In genomic region chr5:54306893-54307292, GRCh38 we compare ENCODE assay signal across 14 cellular contexts. TPM values are rescaled to one million over a fixed set of nuclear protein-coding genes. Genes with fewer than 3 reads are reported as not detected.
DNase-seq lines count a peak whose midpoint lies in the region; ATAC-seq, FAIRE-seq and TF ChIP-seq lines count a peak whose summit lies in the region.
"Had no signal": no experiment of that assay in that cellular context is flagged by ENCODE, and none has a peak within 500 bp of the region (broad histone marks: within the 10 kb centered on the region; RNA-seq: fewer than 3 reads in every experiment).

No MANE protein-coding gene starts in this region.

- H3K9ac ChIP-seq in K562 (ENCODE audit: insufficient read depth in 1 of 2, low read depth in 2 of 2, low read length in 2 of 2) (peak overlapping the region in 1 of 2 experiments; percentile 88; a peak in 2 of 4 replicates), HepG2 (ENCODE audit: insufficient read depth, low read depth, low read length) (no peak overlapping the region)

- H3K36me3 ChIP-seq in HEK293 (ENCODE audit: control insufficient read depth in 2 of 2, insufficient read depth in 1 of 2, low read length in 2 of 2) (no peaks in the 10 kb centered on the region), K562 (ENCODE audit: control insufficient read depth, insufficient read depth, low read length) (peaks cover 4% of the 10 kb centered on the region; the same call in 1 of the 3 replicates), HepG2 (replicated peaks in 1 of 2; ENCODE audit: control insufficient read depth in 1 of 2, insufficient read depth in 2 of 2, low read length in 2 of 2) (no peaks in the 10 kb centered on the region), PC-9 (ENCODE audit: low read depth) (no peaks in the 10 kb centered on the region)
- H3K36me3 ChIP-seq: BE2C had no signal

- intact Hi-C loops in K562 (cut with micrococcal nuclease) (no loop called here), HepG2 (cut with micrococcal nuclease; ENCODE audit: unreplicated experiment) (no loop called here), PC-9 (cut with micrococcal nuclease; ENCODE audit: unreplicated experiment) (no loop called here)

- no peak overlapping the region for H3K4me3 ChIP-seq in HEK293 (ENCODE audit: low read depth, low read length)
- peak overlapping the region; percentile 75 for H3K4me3 ChIP-seq in K562
- no peak overlapping the region for H3K4me3 ChIP-seq in HepG2 (replicated peaks in 1 of 3; ENCODE audit: insufficient read depth in 1 of 3, low read depth in 2 of 3, low read length in 3 of 3)
- H3K4me3 ChIP-seq in PC-9 = no peak overlapping the region
- H3K4me3 ChIP-seq: A549 had no signal

- H4K20me1 ChIP-seq in K562 (replicated peaks; ENCODE audit: control insufficient read depth, insufficient read depth, low read length) (peaks cover 14% of the 10 kb centered on the region; the same call in 1 of the 2 replicates), HepG2 (ENCODE audit: insufficient read depth, low read length) (peaks cover 6% of the 10 kb centered on the region; the same call in 1 of the 2 replicates), PC-9 (ENCODE audit: insufficient read depth) (no peaks in the 10 kb centered on the region)

- in situ Hi-C loops in K562 (cut with MboI) (loop anchor here (10.0 kb wide), 1 partner anchor 152 kb away; no protein-coding TSS in a partner anchor), HepG2 (cut with HindIII; ENCODE audit: extremely low pct_ligation_motif_present, low pct_unique_long_range_greater_than_20kb) (no loop called here)

- POLR2A ChIA-PET in HEK293 (lab: Yijun Ruan, JAX) (no interaction called here), K562 (lab: Yijun Ruan, JAX) (interaction anchor here (0.9 to 1.5 kb wide), 4 partner anchors 10 to 182 kb away, joined by 3 to 4 read pairs (median 4); no protein-coding TSS in a partner anchor), HepG2 (lab: Yijun Ruan, JAX) (no interaction called here), PC-9 (lab: Charles Lee; ENCODE audit: unreplicated experiment) (no interaction called here)

- H3K27ac ChIP-seq in HEK293 (ENCODE audit: extremely low read depth, low read depth, low read length) = no peak overlapping the region
- peak overlapping the region; percentile 19; the same call in 1 of the 3 replicates for H3K27ac ChIP-seq in K562 (ENCODE audit: extremely low read depth, low read depth, low read length)
- no peak overlapping the region for H3K27ac ChIP-seq in HepG2 (ENCODE audit: extremely low read length, insufficient read depth, low read length)
- no peak overlapping the region for H3K27ac ChIP-seq in PC-9
- H3K27ac ChIP-seq: A549, C4-2B had no signal

- FAIRE-seq in K562 (lab: Jason Lieb, UNC) (no peak), HepG2 (lab: Jason Lieb, UNC) (no peak)
- FAIRE-seq: A549 had no signal

- peak overlapping the region; percentile 68 for H3K4me2 ChIP-seq in K562 (ENCODE audit: insufficient read depth, low read length)
- H3K4me2 ChIP-seq in HepG2 (ENCODE audit: low read depth, low read length) = 0 out of 2 replicates have a peak overlapping the region, but pooled peaks have one; percentile 19
- no peak overlapping the region for H3K4me2 ChIP-seq in PC-9
- H3K4me2 ChIP-seq: A549 had no signal

- BruUV-seq in K562 (replicated peaks; lab: Mats Ljungman, UMichigan) (no TSS peak), HepG2 (replicated peaks; lab: Mats Ljungman, UMichigan) (no TSS peak), PC-9 (replicated peaks; lab: Mats Ljungman, UMichigan) (no TSS peak)

- no peaks in the 10 kb centered on the region for H3F3A ChIP-seq in PC-9 (ENCODE audit: insufficient read depth, low read depth)

- ATAC-seq in K562 = no peak
- ATAC-seq in HepG2 = no peak
- no peak for ATAC-seq in GM21786 (IDR thresholded peaks at IDR 0.05; ENCODE audit: unreplicated experiment)
- ATAC-seq: A549; CD8-positive, alpha-beta T cell had no signal

- TF ChIP-seq CTCF in HEK293 (tag by site-specific recombination; IDR thresholded peaks at IDR 0.05) = no peak
- TF ChIP-seq CTCF in K562 (IDR thresholded peaks at IDR 0.05 in 2 of 3, conservative IDR thresholded peaks at IDR 0.05 in 1 of 3; ENCODE audit: insufficient read depth in 2 of 3, low read depth in 1 of 3, low read length in 3 of 3) = no peak
- no peak for TF ChIP-seq CTCF in HepG2 (CRISPR knock-in tag; IDR thresholded peaks at IDR 0.05)
- no peak for TF ChIP-seq CTCF in PC-9 (conservative IDR thresholded peaks at IDR 0.05)

- no peak overlapping the region for H2AFZ ChIP-seq in K562 (ENCODE audit: low read depth, low read length)
- H2AFZ ChIP-seq in HepG2 (ENCODE audit: low read length) = no peak overlapping the region
- no peak overlapping the region for H2AFZ ChIP-seq in PC-9

- peaks cover 24% of the 10 kb centered on the region for H3K4me1 ChIP-seq in HEK293 (ENCODE audit: control insufficient read depth, insufficient read depth, low read length)
- H3K4me1 ChIP-seq in K562 (replicated peaks in 1 of 2; ENCODE audit: control insufficient read depth in 2 of 2, insufficient read depth in 2 of 2, low read length in 2 of 2) = peaks cover 8 to 29% of the 10 kb centered on the region in 2 experiments; a peak in 4 of 5 replicates
- peaks cover 41% of the 10 kb centered on the region for H3K4me1 ChIP-seq in HepG2 (ENCODE audit: insufficient read depth, low read length)
- peaks cover 11% of the 10 kb centered on the region; the same call in 1 of the 2 replicates for H3K4me1 ChIP-seq in PC-9 (replicated peaks; ENCODE audit: insufficient read depth)
- H3K4me1 ChIP-seq: BE2C had no signal

- H3K27me3 ChIP-seq in K562 (ENCODE audit: control insufficient read depth in 2 of 2, insufficient read depth in 2 of 2, low read length in 2 of 2) (no peaks in the 10 kb centered on the region), HepG2 (ENCODE audit: control insufficient read depth in 1 of 2, insufficient read depth in 2 of 2, low read length in 2 of 2) (no peaks in the 10 kb centered on the region; a peak in 2 of 5 replicates), PC-9 (ENCODE audit: insufficient read depth, low read depth) (no peaks in the 10 kb centered on the region)

- WGBS in K562 (ENCODE audit: insufficient coverage, low coverage, missing lambda C conversion rate) = 30% methylated on average over 1 of the region's 1 CpG
- WGBS in HepG2 (ENCODE audit: low lambda C conversion rate) = 9% methylated on average over 1 of the region's 1 CpG

- CTCF ChIA-PET in HEK293 (lab: Yijun Ruan, JAX) (interaction anchor here (0.7 to 1.0 kb wide), 4 partner anchors 34 to 182 kb away, joined by 3 to 4 read pairs (median 3); no protein-coding TSS in a partner anchor), K562 (lab: Yijun Ruan, JAX; ENCODE audit: low intra/inter-chr PET ratio) (no interaction called here), HepG2 (lab: Yijun Ruan, JAX; ENCODE audit: low intra/inter-chr PET ratio, low total read pairs) (no interaction called here), PC-9 (lab: Charles Lee) (interaction anchor here (0.7 kb wide), 1 partner anchor 427 kb away, joined by 8 read pairs; no protein-coding TSS in a partner anchor)

- no peak for TF ChIP-seq RAD21 in K562 (CRISPR knock-in tag; conservative IDR thresholded peaks at IDR 0.05 in 1 of 2, IDR thresholded peaks at IDR 0.05 in 1 of 2)
- no peak for TF ChIP-seq RAD21 in HepG2 (CRISPR knock-in tag; IDR thresholded peaks at IDR 0.05)

- DNase-seq in K562 (ENCODE audit: extremely low read depth in 1 of 4, low spot score in 3 of 4) (no peak), HepG2 (ENCODE audit: low spot score) (no peak), PC-9 (no peak), SHP77 (lab: John Stamatoyannopoulos, UW) (no peak), HuH-7 (ENCODE audit: low spot score) (no peak)
- DNase-seq: BE2C; CD8-positive, alpha-beta T cell; COR-L47; GF-D8; HCEC 1CT had no signal

- peaks cover 98% of the 10 kb centered on the region for H3K79me2 ChIP-seq in K562 (ENCODE audit: control insufficient read depth, insufficient read depth, low read length)
- H3K79me2 ChIP-seq in HepG2 (ENCODE audit: insufficient read depth, low read length) = no peaks in the 10 kb centered on the region
- no peaks in the 10 kb centered on the region for H3K79me2 ChIP-seq in PC-9 (ENCODE audit: low read depth)

- no peaks in the 10 kb centered on the region for H3K9me2 ChIP-seq in PC-9 (ENCODE audit: insufficient read depth)

- no peaks in the 10 kb centered on the region for H3K9me3 ChIP-seq in HEK293 (ENCODE audit: control insufficient read depth, insufficient read depth, low read depth, low read length)
- H3K9me3 ChIP-seq in K562 (replicated peaks; ENCODE audit: control insufficient read depth, insufficient read depth, low read depth, low read length) = no peaks in the 10 kb centered on the region
- H3K9me3 ChIP-seq in HepG2 (ENCODE audit: low read length) = no peaks in the 10 kb centered on the region
- no peaks in the 10 kb centered on the region for H3K9me3 ChIP-seq in PC-9 (ENCODE audit: insufficient read depth, low read depth)
- H3K9me3 ChIP-seq: A549, BE2C had no signal

- no peak for TF ChIP-seq POLR2A in K562 (conservative IDR thresholded peaks at IDR 0.05)
- no peak for TF ChIP-seq POLR2A in HepG2 (IDR thresholded peaks at IDR 0.05; ENCODE audit: insufficient read depth in 1 of 2, low read depth in 2 of 2, low read length in 2 of 2)

- TF ChIP-seq EP300 in K562 (IDR thresholded peaks at IDR 0.05; ENCODE audit: low read length) (no peak), HepG2 (IDR thresholded peaks at IDR 0.05; ENCODE audit: low read depth in 2 of 2, low read length in 2 of 2) (no peak), HepG2 (CRISPR knock-in tag; IDR thresholded peaks at IDR 0.05; ENCODE audit: borderline replicate concordance) (no peak)

- H3K9me1 ChIP-seq in K562 (ENCODE audit: control insufficient read depth, insufficient read depth, low read length) = no peaks in the 10 kb centered on the region

RNA-seq across cellular contexts. Expression of gene ARL15, which starts 3.5 kb away (rescaled TPM):
- 218 and 235 TPM in 2 replicates for total RNA-seq in K562 (2011; cell fraction: chromatin; rRNA removed; ENCODE audit: low replicate concordance)
- total RNA-seq in K562 (2011; cell fraction: nucleolus; rRNA removed) = 124 and 166 TPM in 2 replicates
- total RNA-seq in K562 (2011; cell fraction: nucleoplasm; rRNA removed) = 179 and 212 TPM in 2 replicates
- total RNA-seq in K562 (2014; rRNA removed) (45.9 and 46.7 TPM in 2 replicates), K562 (2014; rRNA removed; fragmentation: Illumina TruSeq; extraction: Trizol) (64.0 and 71.2 TPM in 2 replicates), K562 (2015; rRNA removed; fragmentation: Illumina TruSeq; extraction: Trizol) (40.0 and 46.1 TPM in 2 replicates), K562 (2021) (54.1 and 58.7 TPM in 2 replicates), HepG2 (2016; rRNA removed; fragmentation: Illumina TruSeq; extraction: Trizol) (7.7 and 11.5 TPM in 2 replicates), PC-9 (2021) (0.33 and 0.50 TPM in 2 replicates)
- polyA plus RNA-seq in K562 (2011; rRNA removed) (59.5 and 60.1 TPM in 2 replicates), K562 (2014; fragmentation: Illumina TruSeq; extraction: Trizol) (71.8 and 80.4 TPM in 2 replicates), K562 (2014; fragmentation: Nextera tagmentation; extraction: Ambion mirVana) (10 to 100 TPM; 18.5 to 22.4 TPM), K562 (2014; rRNA removed) (57.0 and 60.0 TPM in 2 replicates), HepG2 (2011; rRNA removed) (2.2 and 2.5 TPM in 2 replicates)
- 24.8 and 46.7 TPM in 2 replicates for polyA plus RNA-seq in K562 (2011; cell fraction: cytosol; rRNA removed)
- 29.3 and 46.0 TPM in 2 replicates for polyA plus RNA-seq in K562 (2011; cell fraction: nucleus; rRNA removed)
- polyA plus RNA-seq in K562 (2012) = 45.4 and 47.0 TPM in 2 replicates
- 135 and 180 TPM in 2 replicates for polyA minus RNA-seq in K562 (2011; rRNA and poly(A)+ RNA removed)
- polyA minus RNA-seq in K562 (2011; cell fraction: cytosol; rRNA and poly(A)+ RNA removed) = 39.2 and 48.3 TPM in 2 replicates
- polyA minus RNA-seq in K562 (2011; cell fraction: nucleus; rRNA and poly(A)+ RNA removed) = 201 and 315 TPM in 2 replicates
- 1.9 and 2.0 TPM in 2 replicates for total RNA-seq in HepG2 (2016; cell fraction: cytosol; rRNA removed; fragmentation: Illumina TruSeq; extraction: Trizol; ENCODE audit: low read depth)
- total RNA-seq in HepG2 (2016; cell fraction: insoluble cytoplasmic fraction; rRNA removed; fragmentation: Illumina TruSeq; extraction: Trizol) = 9.2 and 12.1 TPM in 2 replicates
- 3.7 and 4.3 TPM in 2 replicates for total RNA-seq in HepG2 (2016; cell fraction: membrane; rRNA removed; fragmentation: Illumina TruSeq; extraction: Trizol)
- total RNA-seq in HepG2 (2016; cell fraction: nucleus; rRNA removed; fragmentation: Illumina TruSeq; extraction: Trizol) = 23.1 and 24.2 TPM in 2 replicates
- 2.3 and 2.4 TPM in 2 replicates for polyA plus RNA-seq in HepG2 (2011; cell fraction: cytosol; rRNA removed)
- polyA plus RNA-seq in HepG2 (2011; cell fraction: nucleus; rRNA removed) = 1.7 and 2.1 TPM in 2 replicates
- 3.0 and 3.1 TPM in 2 replicates for polyA plus RNA-seq in HepG2 (2012)
- polyA plus RNA-seq in HepG2 (2016; cell fraction: cytosol; fragmentation: Illumina TruSeq; extraction: Trizol; ENCODE audit: low read depth) = 0.65 and 0.67 TPM in 2 replicates
- polyA plus RNA-seq in HepG2 (2016; cell fraction: insoluble cytoplasmic fraction; fragmentation: Illumina TruSeq; extraction: Trizol; ENCODE audit: low read depth) = 10.9 and 13.0 TPM in 2 replicates
- polyA plus RNA-seq in HepG2 (2016; cell fraction: membrane; fragmentation: Illumina TruSeq; extraction: Trizol; ENCODE audit: low read depth) = 1.6 and 2.5 TPM in 2 replicates
- 4.2 and 4.8 TPM in 2 replicates for polyA plus RNA-seq in HepG2 (2016; cell fraction: nucleus; fragmentation: Illumina TruSeq; extraction: Trizol; ENCODE audit: insufficient read depth, low read depth)
- 13.7 and 32.5 TPM in 2 replicates for polyA minus RNA-seq in HepG2 (2011; rRNA and poly(A)+ RNA removed; ENCODE audit: low replicate concordance)
- polyA minus RNA-seq in HepG2 (2011; cell fraction: cytosol; rRNA and poly(A)+ RNA removed) = 4.5 and 9.4 TPM in 2 replicates
- 35.5 and 38.8 TPM in 2 replicates for polyA minus RNA-seq in HepG2 (2011; cell fraction: nucleus; rRNA and poly(A)+ RNA removed)

Comparison
In these comparisons a context has a peak if more than half of its experiments do, and no peak if none do; other contexts are left out.
1. CTCF ChIA-PET loops: an anchor here in HEK293 (0.7 to 1.0 kb wide) and PC-9 (0.7 kb wide); none called in K562 and HepG2.